ENCODE assay signal across 1 cellular context in the genomic region with DNA sequence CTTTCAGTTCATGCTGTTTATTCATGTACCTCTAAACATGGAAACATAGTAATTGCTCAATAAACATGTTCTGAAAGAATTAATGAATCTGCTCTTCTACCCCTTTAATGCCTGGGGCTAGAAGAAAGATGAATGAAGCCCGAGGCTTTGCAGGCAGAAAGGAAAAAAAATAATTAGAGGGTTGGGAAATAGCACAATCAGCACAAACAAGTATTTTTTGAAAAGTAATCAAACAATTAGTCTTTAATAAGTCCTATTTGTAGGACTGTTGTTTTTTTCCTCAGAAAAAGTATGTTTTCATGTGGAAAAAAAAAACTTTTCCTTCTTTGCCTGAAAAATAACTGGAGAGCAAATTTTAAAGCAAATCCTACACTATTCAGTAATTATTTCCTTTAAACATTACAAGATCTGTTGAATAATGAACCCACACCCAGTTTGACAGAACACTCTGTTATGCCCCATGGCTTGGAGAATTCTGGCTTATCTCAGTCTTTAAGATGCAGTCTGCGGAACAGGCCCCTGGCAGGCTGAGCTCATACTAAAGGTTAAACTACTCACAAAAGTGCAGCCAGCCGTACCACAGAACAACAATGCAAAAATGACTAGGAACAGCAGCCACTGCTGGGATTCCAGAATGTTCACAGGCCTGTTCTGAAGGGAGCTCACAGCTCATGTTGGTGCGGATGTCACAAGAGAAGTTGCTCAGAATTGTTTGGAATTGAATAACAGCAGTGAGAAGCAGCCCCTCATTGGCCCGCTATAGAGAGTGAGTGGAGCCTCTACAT.
TF ChIP-seq lines count a peak whose summit lies in the region.

No MANE protein-coding gene starts in this region.

TF ChIP-seq in HepG2, 621 proteins besides CTCF, POLR2A, EP300 and RAD21 (continued from another document):
- TF ChIP-seq, protein P1, sequence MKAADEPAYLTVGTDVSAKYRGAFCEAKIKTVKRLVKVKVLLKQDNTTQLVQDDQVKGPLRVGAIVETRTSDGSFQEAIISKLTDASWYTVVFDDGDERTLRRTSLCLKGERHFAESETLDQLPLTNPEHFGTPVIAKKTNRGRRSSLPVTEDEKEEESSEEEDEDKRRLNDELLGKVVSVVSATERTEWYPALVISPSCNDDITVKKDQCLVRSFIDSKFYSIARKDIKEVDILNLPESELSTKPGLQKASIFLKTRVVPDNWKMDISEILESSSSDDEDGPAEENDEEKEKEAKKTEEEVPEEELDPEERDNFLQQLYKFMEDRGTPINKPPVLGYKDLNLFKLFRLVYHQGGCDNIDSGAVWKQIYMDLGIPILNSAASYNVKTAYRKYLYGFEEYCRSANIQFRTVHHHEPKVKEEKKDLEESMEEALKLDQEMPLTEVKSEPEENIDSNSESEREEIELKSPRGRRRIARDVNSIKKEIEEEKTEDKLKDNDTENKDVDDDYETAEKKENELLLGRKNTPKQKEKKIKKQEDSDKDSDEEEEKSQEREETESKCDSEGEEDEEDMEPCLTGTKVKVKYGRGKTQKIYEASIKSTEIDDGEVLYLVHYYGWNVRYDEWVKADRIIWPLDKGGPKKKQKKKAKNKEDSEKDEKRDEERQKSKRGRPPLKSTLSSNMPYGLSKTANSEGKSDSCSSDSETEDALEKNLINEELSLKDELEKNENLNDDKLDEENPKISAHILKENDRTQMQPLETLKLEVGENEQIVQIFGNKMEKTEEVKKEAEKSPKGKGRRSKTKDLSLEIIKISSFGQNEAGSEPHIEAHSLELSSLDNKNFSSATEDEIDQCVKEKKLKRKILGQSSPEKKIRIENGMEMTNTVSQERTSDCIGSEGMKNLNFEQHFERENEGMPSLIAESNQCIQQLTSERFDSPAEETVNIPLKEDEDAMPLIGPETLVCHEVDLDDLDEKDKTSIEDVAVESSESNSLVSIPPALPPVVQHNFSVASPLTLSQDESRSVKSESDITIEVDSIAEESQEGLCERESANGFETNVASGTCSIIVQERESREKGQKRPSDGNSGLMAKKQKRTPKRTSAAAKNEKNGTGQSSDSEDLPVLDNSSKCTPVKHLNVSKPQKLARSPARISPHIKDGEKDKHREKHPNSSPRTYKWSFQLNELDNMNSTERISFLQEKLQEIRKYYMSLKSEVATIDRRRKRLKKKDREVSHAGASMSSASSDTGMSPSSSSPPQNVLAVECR (CRISPR knock-in tag; IDR thresholded peaks at IDR 0.05; ENCODE audit: borderline replicate concordance), result no peak
- TF ChIP-seq ZNF549 (CRISPR knock-in tag; IDR thresholded peaks at IDR 0.05) (no peak), RERE (CRISPR knock-in tag; IDR thresholded peaks at IDR 0.05; ENCODE audit: low read depth) (no peak), RORA (CRISPR knock-in tag; IDR thresholded peaks at IDR 0.05) (no peak)
- TF ChIP-seq, protein P2, sequence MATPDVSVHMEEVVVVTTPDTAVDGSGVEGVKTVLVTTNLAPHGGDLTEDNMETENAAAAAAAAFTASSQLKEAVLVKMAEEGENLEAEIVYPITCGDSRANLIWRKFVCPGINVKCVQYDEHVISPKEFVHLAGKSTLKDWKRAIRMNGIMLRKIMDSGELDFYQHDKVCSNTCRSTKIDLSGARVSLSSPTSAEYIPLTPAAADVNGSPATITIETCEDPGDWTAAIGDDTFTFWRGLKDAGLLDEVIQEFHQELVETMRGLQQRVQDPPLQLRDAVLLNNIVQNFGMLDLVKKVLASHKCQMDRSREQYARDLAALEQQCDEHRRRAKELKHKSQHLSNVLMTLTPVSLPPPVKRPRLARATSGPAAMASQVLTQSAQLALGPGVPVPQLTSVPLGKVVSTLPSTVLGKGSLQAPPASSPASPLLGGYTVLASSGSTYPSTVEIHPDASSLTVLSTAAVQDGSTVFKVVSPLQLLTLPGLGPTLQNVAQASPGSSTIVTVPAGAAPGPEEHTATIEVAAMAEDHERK (CRISPR knock-in tag; IDR thresholded peaks at IDR 0.05; ENCODE audit: low read depth), result no peak
TF ChIP-seq in HepG2: peak in this region for 2.
